ENCODE assay signal across 10 cellular contexts in genomic region chr11:75826463-75827220, GRCh38. TPM values are rescaled to one million over a fixed set of nuclear protein-coding genes. Genes with fewer than 3 reads are reported as not detected.
DNase-seq lines count a peak whose midpoint lies in the region; ATAC-seq and TF ChIP-seq lines count a peak whose summit lies in the region.
"Had no signal": no experiment of that assay in that cellular context is flagged by ENCODE, and none has a peak within 500 bp of the region (broad histone marks: within the 10 kb centered on the region; RNA-seq: fewer than 3 reads in every experiment).

No MANE protein-coding gene starts in this region.

- intact Hi-C loops in Caco-2 (cut with micrococcal nuclease; ENCODE audit: unreplicated experiment) (no loop called here), left ventricle myocardium superior (cut with micrococcal nuclease) (no loop called here), sciatic nerve (cut with DNase I) (no loop called here)

- no peak overlapping the region for H3K4me3 ChIP-seq in Caco-2 (ENCODE audit: low read depth, low read length)
- H3K4me3 ChIP-seq in adipocyte (ENCODE audit: low read length): peak overlapping the region; percentile 61

- peaks cover 18% of the 10 kb centered on the region for H3K4me1 Mint-ChIP-seq in Caco-2 (ENCODE audit: low read depth, unreplicated experiment)

- TF ChIP-seq CTCF in Caco-2 (IDR thresholded peaks at IDR 0.05; ENCODE audit: insufficient read depth in 1 of 2, low read depth in 1 of 2, low read length in 1 of 2, severe bottlenecking in 1 of 2, unreplicated experiment in 1 of 2): no peak

- peak overlapping the region; percentile 19 for H3K27ac Mint-ChIP-seq in Caco-2 (ENCODE audit: unreplicated experiment)
- H3K27ac Mint-ChIP-seq: activated CD4-positive, alpha-beta memory T cell treated with anti-CD3 and anti-CD28 coated beads for 36 hours had no signal

- H3K9me3 Mint-ChIP-seq in Caco-2 (ENCODE audit: unreplicated experiment): no peaks in the 10 kb centered on the region
- H3K9me3 Mint-ChIP-seq: activated CD4-positive, alpha-beta memory T cell treated with anti-CD3 and anti-CD28 coated beads for 36 hours had no signal

- no TSS peak for BruUV-seq in Caco-2 (replicated peaks; lab: Mats Ljungman, UMichigan)

- DNase-seq in Caco-2 (no peak), adipocyte (ENCODE audit: low read depth) (peak; percentile 46), left ventricle myocardium superior (no peak), sciatic nerve (ENCODE audit: low spot score) (no peak), HPDE6-E6E7 (ENCODE audit: extremely low spot score) (no peak), activated T-cell treated with anti-CD3 and anti-CD28 coated beads for 4 hours (no peak)
- no peak for DNase-seq in activated naive CD4-positive, alpha-beta T cell (lab: John Stamatoyannopoulos, UW)
- DNase-seq: activated CD4-positive, alpha-beta memory T cell treated with anti-CD3 and anti-CD28 coated beads for 36 hours; naive thymus-derived CD4-positive, alpha-beta T cell had no signal

- CTCF ChIA-PET in Caco-2 (lab: Charles Lee): interaction anchor here (0.6 to 0.7 kb wide), 3 partner anchors 301 to 1204 kb away, joined by 3 to 5 read pairs (median 4); partner anchors contain the start of gene GDPD5

- ATAC-seq in left ventricle myocardium superior: peak; percentile 94
- peak; percentile 84 for ATAC-seq in sciatic nerve
- ATAC-seq in HG03097 (IDR thresholded peaks at IDR 0.05; ENCODE audit: low FRiP score, unreplicated experiment): no peak
- ATAC-seq: naive thymus-derived CD4-positive, alpha-beta T cell had no signal

- H3K4me1 ChIP-seq in Caco-2 (peaks cover 8% of the 10 kb centered on the region; the same call in 1 of the 2 replicates), adipocyte (ENCODE audit: control insufficient read depth, insufficient read depth, low read length) (peaks cover 55% of the 10 kb centered on the region)

- H3K4me3 Mint-ChIP-seq in Caco-2 (ENCODE audit: unreplicated experiment): no peak overlapping the region
- H3K4me3 Mint-ChIP-seq: activated CD4-positive, alpha-beta memory T cell treated with anti-CD3 and anti-CD28 coated beads for 36 hours; naive thymus-derived CD4-positive, alpha-beta T cell had no signal

- H3K9me3 ChIP-seq in Caco-2 (no peaks in the 10 kb centered on the region), adipocyte (ENCODE audit: control insufficient read depth, low read length) (no peaks in the 10 kb centered on the region)

- POLR2A ChIA-PET in Caco-2 (lab: Charles Lee): no interaction called here

- peaks cover 2% of the 10 kb centered on the region for H3K36me3 ChIP-seq in Caco-2 (ENCODE audit: control insufficient read depth, insufficient read depth, low read length)
- no peaks in the 10 kb centered on the region for H3K36me3 ChIP-seq in adipocyte (ENCODE audit: control insufficient read depth, insufficient read depth, low read length, severe bottlenecking)

- H3K27me3 ChIP-seq in Caco-2 (replicated peaks; ENCODE audit: control insufficient read depth, insufficient read depth, low read length) (no peaks in the 10 kb centered on the region), adipocyte (replicated peaks; ENCODE audit: control insufficient read depth, insufficient read depth, low read length) (no peaks in the 10 kb centered on the region)

- no peaks in the 10 kb centered on the region for H3K27me3 Mint-ChIP-seq in Caco-2 (ENCODE audit: insufficient read depth, unreplicated experiment)
- H3K27me3 Mint-ChIP-seq: activated CD4-positive, alpha-beta memory T cell treated with anti-CD3 and anti-CD28 coated beads for 36 hours; naive thymus-derived CD4-positive, alpha-beta T cell had no signal

- H3K9ac ChIP-seq in adipocyte (ENCODE audit: low read length): peak overlapping the region; percentile 76

- H3K36me3 Mint-ChIP-seq in Caco-2 (ENCODE audit: insufficient read depth, unreplicated experiment): peaks cover 26% of the 10 kb centered on the region

RNA-seq across cellular contexts. Expression of gene UVRAG, which starts 11.6 kb away (rescaled TPM):
- 30.4 and 31.3 TPM in 2 replicates for total RNA-seq in Caco-2 (2022)
- 14.9 TPM for total RNA-seq in left ventricle myocardium superior
- total RNA-seq in sciatic nerve: 39.2 TPM

RNA-seq across cellular contexts. Expression of gene DGAT2, which starts 58.1 kb away (rescaled TPM):
- total RNA-seq in Caco-2 (2022): 73.6 and 75.8 TPM in 2 replicates
- total RNA-seq in left ventricle myocardium superior: 18.3 TPM
- total RNA-seq in sciatic nerve: 20.3 TPM
